In the genomic region with DNA sequence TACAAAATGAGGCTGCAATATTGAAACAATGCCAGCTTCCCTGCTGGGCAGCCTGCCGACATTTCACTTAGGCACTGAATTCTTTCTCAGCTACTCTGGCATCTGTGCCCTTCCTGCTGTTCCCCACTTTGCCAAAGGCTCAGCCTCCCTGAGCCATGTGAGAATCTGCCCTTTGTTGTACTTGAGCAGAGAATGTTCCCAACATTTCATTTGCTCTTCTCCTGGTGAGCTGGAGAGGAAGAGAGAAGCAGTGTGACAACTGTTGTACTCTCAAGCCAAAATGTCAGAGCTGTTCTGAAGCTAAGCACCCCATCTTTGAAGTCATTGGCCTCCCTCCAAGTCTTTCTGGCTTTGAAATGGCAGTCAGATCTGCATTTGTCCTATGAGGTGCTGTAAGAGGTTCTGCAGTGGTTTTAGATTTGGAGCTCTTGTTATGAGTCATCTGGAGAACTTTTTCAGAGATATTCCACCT, we compare ENCODE assay signal across 18 cellular contexts. TPM values are rescaled to one million over a fixed set of nuclear protein-coding genes. Genes with fewer than 3 reads are reported as not detected.
DNase-seq lines count a peak whose midpoint lies in the region; ATAC-seq, FAIRE-seq and TF ChIP-seq lines count a peak whose summit lies in the region.
"Had no signal": no experiment of that assay in that cellular context is flagged by ENCODE, and none has a peak within 500 bp of the region (broad histone marks: within the 10 kb centered on the region; RNA-seq: fewer than 3 reads in every experiment).

No MANE protein-coding gene starts in this region.

- H3K9me3 Mint-ChIP-seq in activated CD8-positive, alpha-beta T cell treated with anti-CD3 and anti-CD28 coated beads for 36 hours = no peaks in the 10 kb centered on the region
- H3K9me3 Mint-ChIP-seq in activated CD8-positive, alpha-beta T cell treated with anti-CD3 and anti-CD28 coated beads, Interleukin-2, amount 10 ng/mL, durations not matched to agents 7 days and 5 days (ENCODE audit: insufficient read depth) = no peaks in the 10 kb centered on the region
- no peaks in the 10 kb centered on the region for H3K9me3 Mint-ChIP-seq in activated naive CD4-positive, alpha-beta T cell treated with anti-CD3 and anti-CD28 coated beads, Interleukin-2, amount 10 ng/mL, durations not matched to agents 7 days and 5 days
- H3K9me3 Mint-ChIP-seq: CD8-positive, alpha-beta T cell had no signal

- CTCF ChIA-PET in activated CD8-positive, alpha-beta T cell treated with anti-CD3 and anti-CD28 coated beads for 36 hours (lab: Charles Lee) = no interaction called here
- CTCF ChIA-PET in activated CD8-positive, alpha-beta T cell treated with anti-CD3 and anti-CD28 coated beads, Interleukin-2, amount 10 ng/mL, durations not matched to agents 7 days and 5 days (lab: Charles Lee) = no interaction called here
- CTCF ChIA-PET in activated naive CD4-positive, alpha-beta T cell treated with anti-CD3 and anti-CD28 coated beads, Interleukin-2, amount 10 ng/mL, durations not matched to agents 7 days and 5 days (lab: Charles Lee) = no interaction called here

- WGBS in gastroesophageal sphincter (ENCODE audit: low coverage in 1 of 2), 2 donors = 38 to 73% methylated on average over 1 of the region's 1 CpG

- no peak for TF ChIP-seq POLR2A in gastroesophageal sphincter (IDR thresholded peaks at IDR 0.05)

- H3K27ac ChIP-seq in gastroesophageal sphincter = peak overlapping the region in 2 of 4 donors; percentile 31 to 37
- H3K27ac ChIP-seq: neutrophil, skin epidermis had no signal

- H3K4me1 ChIP-seq in gastroesophageal sphincter = no peaks in the 10 kb centered on the region

- TF ChIP-seq EP300 in gastroesophageal sphincter (IDR thresholded peaks at IDR 0.05) = no peak

- no peaks in the 10 kb centered on the region for H3K4me1 Mint-ChIP-seq in activated CD8-positive, alpha-beta T cell treated with anti-CD3 and anti-CD28 coated beads for 36 hours (ENCODE audit: low read depth)
- no peaks in the 10 kb centered on the region for H3K4me1 Mint-ChIP-seq in activated CD8-positive, alpha-beta T cell treated with anti-CD3 and anti-CD28 coated beads, Interleukin-2, amount 10 ng/mL, durations not matched to agents 7 days and 5 days (ENCODE audit: low read depth)
- no peaks in the 10 kb centered on the region for H3K4me1 Mint-ChIP-seq in activated naive CD4-positive, alpha-beta T cell treated with anti-CD3 and anti-CD28 coated beads, Interleukin-2, amount 10 ng/mL, durations not matched to agents 7 days and 5 days

- no peak for ATAC-seq in activated CD8-positive, alpha-beta T cell treated with anti-CD3 and anti-CD28 coated beads for 36 hours
- no peak for ATAC-seq in activated CD8-positive, alpha-beta T cell treated with anti-CD3 and anti-CD28 coated beads, Interleukin-2, amount 10 ng/mL, durations not matched to agents 7 days and 5 days
- ATAC-seq in gastroesophageal sphincter = peak; percentile 22
- ATAC-seq: CD8-positive, alpha-beta T cell; Panc1 had no signal

- H3K27ac Mint-ChIP-seq in activated CD8-positive, alpha-beta T cell treated with anti-CD3 and anti-CD28 coated beads for 36 hours = no peak overlapping the region
- H3K27ac Mint-ChIP-seq in activated CD8-positive, alpha-beta T cell treated with anti-CD3 and anti-CD28 coated beads, Interleukin-2, amount 10 ng/mL, durations not matched to agents 7 days and 5 days = no peak overlapping the region
- no peak overlapping the region for H3K27ac Mint-ChIP-seq in activated naive CD4-positive, alpha-beta T cell treated with anti-CD3 and anti-CD28 coated beads, Interleukin-2, amount 10 ng/mL, durations not matched to agents 7 days and 5 days
- H3K27ac Mint-ChIP-seq: CD8-positive, alpha-beta T cell had no signal

- H3K4me3 ChIP-seq in Jurkat, Clone E6-1 (ENCODE audit: low read length) = no peak overlapping the region
- no peak overlapping the region for H3K4me3 ChIP-seq in gastroesophageal sphincter
- H3K4me3 ChIP-seq: skin epidermis had no signal

- peaks cover 8% of the 10 kb centered on the region for H3K27me3 Mint-ChIP-seq in activated CD8-positive, alpha-beta T cell treated with anti-CD3 and anti-CD28 coated beads for 36 hours
- H3K27me3 Mint-ChIP-seq in activated CD8-positive, alpha-beta T cell treated with anti-CD3 and anti-CD28 coated beads, Interleukin-2, amount 10 ng/mL, durations not matched to agents 7 days and 5 days (ENCODE audit: low read depth) = no peaks in the 10 kb centered on the region
- H3K27me3 Mint-ChIP-seq in activated naive CD4-positive, alpha-beta T cell treated with anti-CD3 and anti-CD28 coated beads, Interleukin-2, amount 10 ng/mL, durations not matched to agents 7 days and 5 days = no peaks in the 10 kb centered on the region

- DNase-seq in activated CD8-positive, alpha-beta T cell treated with anti-CD3 and anti-CD28 coated beads for 36 hours = peak; percentile 1
- DNase-seq in activated CD8-positive, alpha-beta T cell treated with anti-CD3 and anti-CD28 coated beads, Interleukin-2, amount 10 ng/mL, durations not matched to agents 7 days and 5 days = no peak
- peak; percentile 5 for DNase-seq in Jurkat, Clone E6-1 (ENCODE audit: low read depth, low spot score)
- DNase-seq in urothelium cell line (ENCODE audit: low spot score) (peak; percentile 0), DMS53 treated with DMSO at 0.1 percent for 48 hours (lab: John Stamatoyannopoulos, UW; ENCODE audit: unreplicated experiment) (no peak), mesenteric fat pad (ENCODE audit: low spot score) (no peak)
- DNase-seq in activated naive CD4-positive, alpha-beta T cell treated with anti-CD3 and anti-CD28 coated beads, Interleukin-2, amount 10 ng/mL, durations not matched to agents 7 days and 5 days = no peak
- DNase-seq: activated CD4-positive, CD25-positive, alpha-beta regulatory T cell treated with anti-CD3 and anti-CD28 coated beads, Interleukin-2, amount 50 U/mL, for 72 hours; activated T-cell treated with anti-CD3 and anti-CD28 coated beads, Interleukin-2, amount 50 U/mL, for 1 hour; amniotic stem cell; CD8-positive, alpha-beta T cell; Kasumi-1; mesendoderm had no signal

- FAIRE-seq in urothelium cell line (lab: Jason Lieb, UNC) = no peak
- FAIRE-seq: A204.1 had no signal

- H3K4me3 Mint-ChIP-seq in activated CD8-positive, alpha-beta T cell treated with anti-CD3 and anti-CD28 coated beads for 36 hours = no peak overlapping the region
- no peak overlapping the region for H3K4me3 Mint-ChIP-seq in activated CD8-positive, alpha-beta T cell treated with anti-CD3 and anti-CD28 coated beads, Interleukin-2, amount 10 ng/mL, durations not matched to agents 7 days and 5 days
- H3K4me3 Mint-ChIP-seq in activated naive CD4-positive, alpha-beta T cell treated with anti-CD3 and anti-CD28 coated beads, Interleukin-2, amount 10 ng/mL, durations not matched to agents 7 days and 5 days = no peak overlapping the region
- H3K4me3 Mint-ChIP-seq: CD8-positive, alpha-beta T cell had no signal

- H3K36me3 ChIP-seq in gastroesophageal sphincter = no peaks in the 10 kb centered on the region
- H3K36me3 ChIP-seq: neutrophil had no signal

- H3K9me3 ChIP-seq in gastroesophageal sphincter = no peaks in the 10 kb centered on the region
- H3K9me3 ChIP-seq: neutrophil had no signal

- no peak for TF ChIP-seq CTCF in activated CD8-positive, alpha-beta T cell treated with anti-CD3 and anti-CD28 coated beads for 36 hours (IDR thresholded peaks at IDR 0.05)
- no peak for TF ChIP-seq CTCF in gastroesophageal sphincter (IDR thresholded peaks at IDR 0.05)

- no peaks in the 10 kb centered on the region for H3K36me3 Mint-ChIP-seq in activated CD8-positive, alpha-beta T cell treated with anti-CD3 and anti-CD28 coated beads for 36 hours (ENCODE audit: low read depth)
- H3K36me3 Mint-ChIP-seq in activated CD8-positive, alpha-beta T cell treated with anti-CD3 and anti-CD28 coated beads, Interleukin-2, amount 10 ng/mL, durations not matched to agents 7 days and 5 days (ENCODE audit: low read depth) = no peaks in the 10 kb centered on the region
- H3K36me3 Mint-ChIP-seq in activated naive CD4-positive, alpha-beta T cell treated with anti-CD3 and anti-CD28 coated beads, Interleukin-2, amount 10 ng/mL, durations not matched to agents 7 days and 5 days = no peaks in the 10 kb centered on the region
- H3K36me3 Mint-ChIP-seq: CD8-positive, alpha-beta T cell had no signal

- intact Hi-C loops in activated CD8-positive, alpha-beta T cell treated with anti-CD3 and anti-CD28 coated beads for 36 hours (cut with micrococcal nuclease) = no loop called here

- H3K27me3 ChIP-seq in gastroesophageal sphincter = no peaks in the 10 kb centered on the region
- H3K27me3 ChIP-seq: neutrophil had no signal

- POLR2A ChIA-PET in activated CD8-positive, alpha-beta T cell treated with anti-CD3 and anti-CD28 coated beads for 36 hours (lab: Charles Lee) = no interaction called here
- POLR2A ChIA-PET in activated CD8-positive, alpha-beta T cell treated with anti-CD3 and anti-CD28 coated beads, Interleukin-2, amount 10 ng/mL, durations not matched to agents 7 days and 5 days (lab: Charles Lee) = no interaction called here

RNA-seq across cellular contexts. Expression of gene LANCL3, which starts 32.5 kb away (rescaled TPM):
- total RNA-seq in activated CD8-positive, alpha-beta T cell treated with anti-CD3 and anti-CD28 coated beads for 36 hours = under 1 TPM; 0.16 to 0.34 TPM
- total RNA-seq in activated CD8-positive, alpha-beta T cell treated with anti-CD3 and anti-CD28 coated beads, Interleukin-2, amount 10 ng/mL, durations not matched to agents 7 days and 5 days = under 1 TPM; 0.23 to 0.29 TPM
- polyA plus RNA-seq in Jurkat, Clone E6-1 (2012; ENCODE audit: insufficient read depth, insufficient read length) = 0.34 TPM
- total RNA-seq in gastroesophageal sphincter (1 to 10 TPM; 2.3 to 3.7 (median 2.7) TPM), mesenteric fat pad (0.35 TPM)

Comparison
In these comparisons a context has a peak if more than half of its experiments do, and no peak if none do; other contexts are left out.
1. DNase-seq: peak in activated CD8-positive, alpha-beta T cell treated with anti-CD3 and anti-CD28 coated beads for 36 hours (single experiment), Jurkat, Clone E6-1 (single experiment) and urothelium cell line (single experiment); none in activated CD8-positive, alpha-beta T cell treated with anti-CD3 and anti-CD28 coated beads, Interleukin-2, amount 10 ng/mL, durations not matched to agents 7 days and 5 days (single experiment), DMS53 treated with DMSO at 0.1 percent for 48 hours (single experiment), mesenteric fat pad (single experiment) and activated naive CD4-positive, alpha-beta T cell treated with anti-CD3 and anti-CD28 coated beads, Interleukin-2, amount 10 ng/mL, durations not matched to agents 7 days and 5 days (single experiment).